In the genomic region with DNA sequence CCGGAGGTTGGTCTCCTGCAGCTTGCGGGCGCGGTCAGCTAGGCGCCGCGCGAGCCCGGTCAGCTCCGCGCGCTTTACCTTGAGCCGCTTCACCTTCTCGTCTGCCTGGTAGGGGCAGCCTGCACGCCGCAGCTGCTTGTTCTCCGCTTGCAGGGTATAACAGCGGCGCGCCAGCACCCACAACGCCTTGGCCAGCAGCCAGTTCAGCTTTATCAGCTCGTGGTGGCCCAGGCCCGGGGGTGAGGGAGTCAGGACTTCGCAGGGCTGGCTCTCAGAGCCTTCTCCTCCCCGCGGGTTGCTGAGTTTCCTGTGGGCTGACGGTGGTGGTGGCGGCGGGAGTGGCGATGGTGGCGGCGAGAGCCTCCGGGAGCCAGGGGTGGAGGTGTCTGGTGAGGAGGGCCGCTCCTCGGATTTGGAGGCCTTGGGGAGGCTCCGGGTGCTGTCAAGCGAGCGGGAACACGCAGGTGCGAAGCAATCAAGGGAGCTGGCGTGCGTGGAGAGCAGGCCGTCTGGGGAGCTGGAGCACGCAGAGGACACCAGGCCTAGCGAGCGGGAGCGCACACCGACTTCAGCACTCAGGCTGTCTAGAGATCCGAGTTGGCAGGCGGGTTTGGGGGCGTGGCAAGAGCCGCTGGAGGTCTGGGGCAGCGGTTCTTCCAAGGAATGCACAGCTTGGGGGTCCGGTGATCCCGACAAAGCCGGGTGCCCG, we compare ENCODE assay signal across 8 cellular contexts. TPM values are rescaled to one million over a fixed set of nuclear protein-coding genes. Genes with fewer than 3 reads are reported as not detected.
DNase-seq lines count a peak whose midpoint lies in the region; ATAC-seq and TF ChIP-seq lines count a peak whose summit lies in the region.
"Not testable (repeated sequence)": the region's sequence is repeated elsewhere in the genome, so short reads cannot be mapped to it uniquely, and the experiment has no call there.

No MANE protein-coding gene starts in this region.

- not testable (repeated sequence) for H3K36me3 Mint-ChIP-seq in activated naive CD4-positive, alpha-beta T cell treated with anti-CD3 and anti-CD28 coated beads, Interleukin-2, amount 50 U/mL, for 72 hours

- not testable (repeated sequence) for H3K4me1 ChIP-seq in lung (ENCODE audit: control insufficient read depth in 2 of 2, insufficient read depth in 2 of 2, low read length in 2 of 2)

- no CpG with 5 or more reads among the region's 57 CpGs for WGBS in lung, 2 donors

- H3K36me3 ChIP-seq in lung (ENCODE audit: control insufficient read depth in 2 of 2, insufficient read depth in 2 of 2, low read length in 2 of 2): not testable (repeated sequence)

- intact Hi-C loops in Right ventricle myocardium inferior (cut with DNase I): not testable (repeated sequence)

- not testable (repeated sequence) for H3K27ac Mint-ChIP-seq in activated naive CD4-positive, alpha-beta T cell treated with anti-CD3 and anti-CD28 coated beads, Interleukin-2, amount 50 U/mL, for 72 hours

- H3K27me3 ChIP-seq in lung (ENCODE audit: control insufficient read depth, insufficient read depth): not testable (repeated sequence)

- TF ChIP-seq CTCF in lung (IDR thresholded peaks at IDR 0.05; ENCODE audit: control extremely low read depth, extremely low read depth): not testable (repeated sequence)

- DNase-seq in RPMI8226 (peak; percentile 15), Right ventricle myocardium inferior (ENCODE audit: missing footprints) (peak; percentile 34)
- DNase-seq in activated naive CD4-positive, alpha-beta T cell treated with anti-CD3 and anti-CD28 coated beads, Interleukin-2, amount 50 U/mL, for 72 hours (ENCODE audit: low spot score in 2 of 2); lung (ENCODE audit: low spot score); stimulated activated naive CD8-positive, alpha-beta T cell treated with anti-CD3 and anti-CD28 coated beads, Interleukin-15, Interleukin-2, amounts not matched to agents 100 U/mL and 50 U/mL, for 24 hours: not testable (repeated sequence)

- H3K9me3 Mint-ChIP-seq in activated naive CD4-positive, alpha-beta T cell treated with anti-CD3 and anti-CD28 coated beads, Interleukin-2, amount 50 U/mL, for 72 hours: not testable (repeated sequence)

- not testable (repeated sequence) for H3K4me3 ChIP-seq in lung

- H3K9me3 ChIP-seq in lung (ENCODE audit: control insufficient read depth in 2 of 2, insufficient read depth in 1 of 2, low read length in 1 of 2): not testable (repeated sequence)

- H3K27ac ChIP-seq in lung (ENCODE audit: low read depth in 1 of 2, low read length in 1 of 2): not testable (repeated sequence)

- peak; percentile 21 for ATAC-seq in GM18868 (IDR thresholded peaks at IDR 0.05; ENCODE audit: unreplicated experiment)
- peak; percentile 24 for ATAC-seq in GM21737 (IDR thresholded peaks at IDR 0.05; ENCODE audit: unreplicated experiment)
- ATAC-seq in HG03045 (IDR thresholded peaks at IDR 0.05; ENCODE audit: unreplicated experiment): peak; percentile 17
- ATAC-seq in activated naive CD4-positive, alpha-beta T cell treated with anti-CD3 and anti-CD28 coated beads, Interleukin-2, amount 50 U/mL, for 72 hours: peak; percentile 65 to 79
- ATAC-seq in Right ventricle myocardium inferior: peak; percentile 48
- peak; percentile 37 for ATAC-seq in lung (ENCODE audit: insufficient read depth, low FRiP score)
- ATAC-seq in stimulated activated naive CD8-positive, alpha-beta T cell treated with anti-CD3 and anti-CD28 coated beads, Interleukin-15, Interleukin-2, amounts not matched to agents 100 U/mL and 50 U/mL, for 24 hours: peak; percentile 52

RNA-seq across cellular contexts. Expression of gene RIMBP3, which starts 1.5 kb away (rescaled TPM):
- total RNA-seq in activated naive CD4-positive, alpha-beta T cell treated with anti-CD3 and anti-CD28 coated beads, Interleukin-2, amount 50 U/mL, for 72 hours: under 1 TPM; 0.09 to 0.66 TPM
- total RNA-seq in Right ventricle myocardium inferior (0.16 TPM), lung (1 to 10 TPM in 1 of 2 donors, under 1 TPM in 1; 0.11 to 1.3 TPM)
- under 1 TPM; 0.10 TPM for polyA plus RNA-seq in lung

Comparison
In these comparisons a context has a peak if more than half of its experiments do, and no peak if none do; other contexts are left out.
1. ATAC-seq: peak in every context shown above with its lines; median percentile 72 in activated naive CD4-positive, alpha-beta T cell treated with anti-CD3 and anti-CD28 coated beads, Interleukin-2, amount 50 U/mL, for 72 hours; 52 in stimulated activated naive CD8-positive, alpha-beta T cell treated with anti-CD3 and anti-CD28 coated beads, Interleukin-15, Interleukin-2, amounts not matched to agents 100 U/mL and 50 U/mL, for 24 hours; 48 in Right ventricle myocardium inferior; 37 in lung; 24 in GM21737; 21 in GM18868; 17 in HG03045.